ENCODE assay signal across 19 cellular contexts in genomic region chr7:46035166-46035565, GRCh38.
"Had no signal": no experiment of that assay in that cellular context is flagged by ENCODE, and none has a peak within 500 bp of the region (broad histone marks: within the 10 kb centered on the region; RNA-seq: fewer than 3 reads in every experiment).

No MANE protein-coding gene starts in this region.

- H3K4me2 ChIP-seq: neural progenitor cell had no signal

- ATAC-seq: activated CD4-positive, alpha-beta T cell treated with anti-CD3 and anti-CD28 coated beads for 36 hours; psoas muscle; right lobe of liver; stimulated activated memory B cell treated with anti-CD40 and anti-IgM and Interleukin-4, amounts not matched to agents 10 μg/mL and 1 μg/mL and 100 μg/mL, for 72 hours had no signal

- H3K27me3 ChIP-seq: left lung, neural progenitor cell, ovary, right lobe of liver, spleen, testis, upper lobe of left lung had no signal

- H3K36me3 ChIP-seq: left lung, neural progenitor cell, ovary, right lobe of liver, spleen, upper lobe of left lung had no signal

- H3K9me3 ChIP-seq: left lung, ovary, psoas muscle, right lobe of liver, spleen, testis, upper lobe of left lung had no signal

- DNase-seq: activated CD4-positive, alpha-beta memory T cell treated with anti-CD3 and anti-CD28 coated beads for 36 hours; activated CD4-positive, alpha-beta T cell treated with anti-CD3 and anti-CD28 coated beads for 36 hours; activated T-cell treated with anti-CD3 and anti-CD28 coated beads for 4 hours; amniotic stem cell; foreskin melanocyte; hypothalamus; kidney; left lung; naive B cell; ovary; psoas muscle; right lobe of liver; spleen; stimulated activated CD4-positive, alpha-beta T cell treated with anti-CD3 and anti-CD28 coated beads, Interleukin-4, amount 100 ng/mL, for 4 hours; testis; upper lobe of left lung had no signal

- H3K4me1 ChIP-seq: left lung, neural progenitor cell, psoas muscle, right lobe of liver, spleen, testis, upper lobe of left lung had no signal

- H3K9ac ChIP-seq: neural progenitor cell had no signal

- H3K27ac ChIP-seq: epithelial cell of prostate, left lung, neural progenitor cell, ovary, psoas muscle, right lobe of liver, spleen, testis, upper lobe of left lung had no signal

- H2AFZ ChIP-seq: neural progenitor cell had no signal

- H3K4me3 ChIP-seq: left lung, neural progenitor cell, ovary, psoas muscle, right lobe of liver, spleen, testis, upper lobe of left lung had no signal
